ENCODE assay signal across 8 cellular contexts in genomic region chr6:151044465-151045441, GRCh38.
DNase-seq lines count a peak whose midpoint lies in the region; ATAC-seq and TF ChIP-seq lines count a peak whose summit lies in the region.

No MANE protein-coding gene starts in this region.

- H3K36me3 Mint-ChIP-seq in neural crest cell (ENCODE audit: low read depth) = peaks cover 15% of the 10 kb centered on the region
- H3K36me3 Mint-ChIP-seq in activated CD4-positive, alpha-beta T cell treated with anti-CD3 and anti-CD28 coated beads, Interleukin-2, amount 10 ng/mL, durations not matched to agents 24 days and 14 days (ENCODE audit: low read depth) = peaks cover 47% of the 10 kb centered on the region

- peak overlapping the region; percentile 18 for H3K4me3 Mint-ChIP-seq in neural crest cell
- H3K4me3 Mint-ChIP-seq in activated CD4-positive, alpha-beta T cell treated with anti-CD3 and anti-CD28 coated beads, Interleukin-2, amount 10 ng/mL, durations not matched to agents 24 days and 14 days = no peak overlapping the region

- TF ChIP-seq CTCF in epithelial cell of proximal tubule (conservative IDR thresholded peaks at IDR 0.05; ENCODE audit: low read depth, low read length) (no peak), neural crest cell (conservative IDR thresholded peaks at IDR 0.05) (no peak)

- no peak for ATAC-seq in HG03521 (IDR thresholded peaks at IDR 0.05; ENCODE audit: unreplicated experiment)

- peaks cover 49% of the 10 kb centered on the region for H3K4me1 Mint-ChIP-seq in neural crest cell
- peaks cover 5% of the 10 kb centered on the region for H3K4me1 Mint-ChIP-seq in activated CD4-positive, alpha-beta T cell treated with anti-CD3 and anti-CD28 coated beads, Interleukin-2, amount 10 ng/mL, durations not matched to agents 24 days and 14 days

- H3K27ac Mint-ChIP-seq in neural crest cell (ENCODE audit: unreplicated experiment) = peak overlapping the region; percentile 72
- no peak overlapping the region for H3K27ac Mint-ChIP-seq in activated CD4-positive, alpha-beta T cell treated with anti-CD3 and anti-CD28 coated beads, Interleukin-2, amount 10 ng/mL, durations not matched to agents 24 days and 14 days

- no peaks in the 10 kb centered on the region for H3K27me3 Mint-ChIP-seq in neural crest cell (ENCODE audit: low read depth)
- H3K27me3 Mint-ChIP-seq in activated CD4-positive, alpha-beta T cell treated with anti-CD3 and anti-CD28 coated beads, Interleukin-2, amount 10 ng/mL, durations not matched to agents 24 days and 14 days = no peaks in the 10 kb centered on the region

- intact Hi-C loops in activated CD4-positive, alpha-beta T cell treated with anti-CD3 and anti-CD28 coated beads, Interleukin-2, amount 10 ng/mL, durations not matched to agents 24 days and 14 days (cut with micrococcal nuclease) = no loop called here

- peak overlapping the region; percentile 29 for H3K4me3 ChIP-seq in epithelial cell of proximal tubule (ENCODE audit: low read depth, low read length)

- no peaks in the 10 kb centered on the region for H3K9me3 Mint-ChIP-seq in neural crest cell
- H3K9me3 Mint-ChIP-seq in activated CD4-positive, alpha-beta T cell treated with anti-CD3 and anti-CD28 coated beads, Interleukin-2, amount 10 ng/mL, durations not matched to agents 24 days and 14 days = peaks cover 17% of the 10 kb centered on the region

- DNase-seq in DMS153 treated with DMSO at 0.1 percent for 48 hours (lab: John Stamatoyannopoulos, UW; ENCODE audit: unreplicated experiment) (peak; percentile 68), NCI-H510A treated with DMSO at 0.1 percent for 48 hours (lab: John Stamatoyannopoulos, UW) (peak; percentile 51), epithelial cell of proximal tubule (ENCODE audit: low read depth) (peak; percentile 99), neural crest cell (ENCODE audit: low read depth, low spot score) (no peak), DMS 273 (lab: John Stamatoyannopoulos, UW; ENCODE audit: unreplicated experiment) (no peak)
- no peak for DNase-seq in activated CD4-positive, alpha-beta T cell treated with anti-CD3 and anti-CD28 coated beads, Interleukin-2, amount 10 ng/mL, durations not matched to agents 24 days and 14 days
- no peak for DNase-seq in stimulated activated CD4-positive, alpha-beta T cell treated with anti-CD3 and anti-CD28 coated beads, Interleukin-4, amount 100 ng/mL, for 24 hours

Comparison
In these comparisons a context has a peak if more than half of its experiments do, and no peak if none do; other contexts are left out.
1. DNase-seq: peak in DMS153 treated with DMSO at 0.1 percent for 48 hours (single experiment), NCI-H510A treated with DMSO at 0.1 percent for 48 hours (single experiment) and epithelial cell of proximal tubule (single experiment); none in neural crest cell (single experiment), activated CD4-positive, alpha-beta T cell treated with anti-CD3 and anti-CD28 coated beads, Interleukin-2, amount 10 ng/mL, durations not matched to agents 24 days and 14 days (single experiment), stimulated activated CD4-positive, alpha-beta T cell treated with anti-CD3 and anti-CD28 coated beads, Interleukin-4, amount 100 ng/mL, for 24 hours (single experiment) and DMS 273 (single experiment).